Comparison of ENCODE assay signal across 23 cellular contexts in the genomic region with DNA sequence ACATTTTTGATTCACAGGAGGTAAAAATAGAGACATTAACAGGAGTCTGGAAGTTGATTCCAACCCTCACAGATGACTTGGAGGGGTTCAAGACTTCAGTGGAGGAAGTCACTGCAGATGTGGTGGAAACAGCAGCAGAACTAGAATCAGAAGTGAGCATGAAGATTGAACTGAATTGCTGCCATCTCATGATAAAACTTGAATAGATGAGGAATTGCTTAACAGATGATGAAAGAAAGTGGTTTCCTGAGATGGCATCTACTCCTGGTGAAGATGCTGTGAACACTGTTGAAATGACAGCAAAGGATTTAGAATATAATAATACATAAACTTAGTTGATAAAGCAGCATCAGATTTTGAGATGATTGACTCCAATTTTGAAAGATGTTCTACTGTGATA.
"Had no signal": no experiment of that assay in that cellular context is flagged by ENCODE, and none has a peak within 500 bp of the region (broad histone marks: within the 10 kb centered on the region; RNA-seq: fewer than 3 reads in every experiment).

No MANE protein-coding gene starts in this region.

- H3K4me1 Mint-ChIP-seq: neural progenitor cell had no signal

- H3K9ac ChIP-seq: neural progenitor cell had no signal

- H3K27me3 Mint-ChIP-seq: natural killer cell treated with Interleukin-12 subunit alpha and Interleukin-12 subunit beta and Interleukin-15 and Interleukin-18, amount 100 ng/mL, for 72 hours; progenitor cell of endocrine pancreas had no signal

- H3K36me3 ChIP-seq: neural progenitor cell, pancreas had no signal

- H3K4me2 ChIP-seq: neural progenitor cell had no signal

- H3K4me3 ChIP-seq: heart left ventricle, lung, neural progenitor cell, pancreas, stomach, thoracic aorta, transverse colon had no signal

- FAIRE-seq: endothelial cell of umbilical vein, pancreas, small intestine had no signal

- DNase-seq: dermis blood vessel endothelial cell; foreskin melanocyte; heart left ventricle; hippocampal formation; left colon; left ventricle myocardium superior; mesenchymal stem cell; midbrain; occipital lobe; pancreas; right cardiac atrium; small intestine; stimulated activated CD4-positive, alpha-beta T cell treated with anti-CD3 and anti-CD28 coated beads, Interleukin-12 subunit alpha, Interleukin-12 subunit beta, amount 100 ng/mL, for 4 hours; stimulated activated naive CD4-positive, alpha-beta T cell; stomach; substantia nigra; transverse colon had no signal

- H3K27ac Mint-ChIP-seq: natural killer cell treated with Interleukin-12 subunit alpha and Interleukin-12 subunit beta and Interleukin-15 and Interleukin-18, amount 100 ng/mL, for 72 hours; neural progenitor cell; progenitor cell of endocrine pancreas had no signal

- H3K27ac ChIP-seq: heart left ventricle, neural progenitor cell, pancreas, stomach, thoracic aorta, transverse colon had no signal

- H3K36me3 Mint-ChIP-seq: natural killer cell treated with Interleukin-12 subunit alpha and Interleukin-12 subunit beta and Interleukin-15 and Interleukin-18, amount 100 ng/mL, for 72 hours had no signal

- H3K9me3 Mint-ChIP-seq: natural killer cell treated with Interleukin-12 subunit alpha and Interleukin-12 subunit beta and Interleukin-15 and Interleukin-18, amount 100 ng/mL, for 72 hours had no signal

- H2AFZ ChIP-seq: neural progenitor cell had no signal

- H3K4me3 Mint-ChIP-seq: natural killer cell treated with Interleukin-12 subunit alpha and Interleukin-12 subunit beta and Interleukin-15 and Interleukin-18, amount 100 ng/mL, for 72 hours; neural progenitor cell had no signal

- ATAC-seq: heart left ventricle; left colon; left ventricle myocardium superior; natural killer cell treated with Interleukin-12 subunit alpha and Interleukin-12 subunit beta and Interleukin-15 and Interleukin-18, amount 100 ng/mL, for 72 hours; pancreas; right cardiac atrium had no signal

- H3K4me1 ChIP-seq: neural progenitor cell, pancreas, stomach, transverse colon had no signal

- H3K9me3 ChIP-seq: pancreas, stomach, thoracic aorta had no signal

- H3K27me3 ChIP-seq: heart left ventricle, neural progenitor cell, pancreas, stomach, transverse colon had no signal
